Comparison of ENCODE assay signal across 15 cellular contexts in the genomic region with DNA sequence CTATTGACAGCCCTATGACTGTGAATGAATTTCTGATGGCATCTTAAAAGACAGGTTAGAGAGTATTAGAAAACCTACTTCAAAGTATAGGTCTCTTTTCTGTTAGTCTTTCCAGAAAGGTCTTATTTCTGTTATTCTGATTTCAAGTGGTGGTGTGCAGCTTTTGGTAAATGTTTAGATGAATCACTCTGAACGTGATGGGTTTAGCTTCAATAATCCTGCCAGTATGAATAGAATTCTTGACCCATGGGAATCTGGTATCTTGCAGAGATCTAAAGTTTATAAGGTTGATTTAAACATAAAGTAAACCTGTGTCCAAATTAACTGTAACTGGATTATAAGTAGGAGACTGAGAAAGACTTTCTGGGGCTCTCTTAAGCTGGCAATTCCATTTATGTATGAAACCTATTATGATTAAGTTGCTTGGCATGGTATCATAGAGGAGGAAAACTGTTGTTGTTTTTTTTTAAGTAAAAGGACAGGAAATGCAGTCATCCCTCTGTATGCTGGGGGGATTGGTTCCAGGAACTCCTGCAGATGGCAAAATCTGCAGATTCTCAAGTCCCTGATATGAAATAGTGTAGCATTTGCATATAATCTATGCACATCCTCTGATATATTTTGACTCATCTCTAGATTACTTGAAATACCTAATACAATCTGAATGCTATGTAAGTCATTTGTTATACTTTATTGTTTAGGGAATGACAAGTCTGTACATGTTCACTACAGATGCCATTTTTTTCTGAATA.
DNase-seq lines count a peak whose midpoint lies in the region; ATAC-seq and TF ChIP-seq lines count a peak whose summit lies in the region.
"Had no signal": no experiment of that assay in that cellular context is flagged by ENCODE, and none has a peak within 500 bp of the region (broad histone marks: within the 10 kb centered on the region; RNA-seq: fewer than 3 reads in every experiment).

No MANE protein-coding gene starts in this region.

- no peak overlapping the region for H3K4me3 Mint-ChIP-seq in CD8-positive, alpha-beta T cell

- CTCF ChIA-PET in A673 (lab: Charles Lee), result no interaction called here
- CTCF ChIA-PET in CD8-positive, alpha-beta T cell (lab: Charles Lee), result no interaction called here

- H3K9me3 Mint-ChIP-seq in CD8-positive, alpha-beta T cell, result no peaks in the 10 kb centered on the region

- no peak for ATAC-seq in body of pancreas
- ATAC-seq in CD8-positive, alpha-beta T cell, result no peak
- ATAC-seq in GM19324 (IDR thresholded peaks at IDR 0.05; ENCODE audit: low FRiP score, unreplicated experiment), result no peak

- H3K9me3 ChIP-seq in A673 (ENCODE audit: low read depth, low read length, poor library complexity, severe bottlenecking), result no peaks in the 10 kb centered on the region
- H3K9me3 ChIP-seq in body of pancreas, result no peaks in the 10 kb centered on the region
- no peaks in the 10 kb centered on the region for H3K9me3 ChIP-seq in CD8-positive, alpha-beta T cell (ENCODE audit: low read length)
- H3K9me3 ChIP-seq: Peyer's patch had no signal

- TF ChIP-seq CTCF in A673 (conservative IDR thresholded peaks at IDR 0.05; ENCODE audit: low read depth, low read length) (no peak), body of pancreas (IDR thresholded peaks at IDR 0.05) (no peak)
- TF ChIP-seq CTCF in CD8-positive, alpha-beta T cell (IDR thresholded peaks at IDR 0.05), result no peak

- no peak overlapping the region for H3K4me3 ChIP-seq in A673 (ENCODE audit: low read depth, low read length, poor library complexity, severe bottlenecking)
- no peak overlapping the region for H3K4me3 ChIP-seq in body of pancreas
- H3K4me3 ChIP-seq in CD8-positive, alpha-beta T cell (ENCODE audit: low read depth, low read length), result no peak overlapping the region
- H3K4me3 ChIP-seq: Peyer's patch had no signal

- H3K27me3 ChIP-seq in A673 (replicated peaks; ENCODE audit: insufficient read depth, low read depth, low read length, poor library complexity), result no peaks in the 10 kb centered on the region
- H3K27me3 ChIP-seq in body of pancreas, result no peaks in the 10 kb centered on the region
- no peaks in the 10 kb centered on the region for H3K27me3 ChIP-seq in CD8-positive, alpha-beta T cell (ENCODE audit: insufficient read depth, low read length)
- H3K27me3 ChIP-seq: Peyer's patch had no signal

- no peaks in the 10 kb centered on the region for H3K36me3 ChIP-seq in A673 (ENCODE audit: insufficient read depth, low read length, poor library complexity, severe bottlenecking)
- H3K36me3 ChIP-seq in body of pancreas (replicated peaks in 1 of 2; ENCODE audit: insufficient read depth in 1 of 2, low read depth in 2 of 2), result no peaks in the 10 kb centered on the region
- no peaks in the 10 kb centered on the region for H3K36me3 ChIP-seq in CD8-positive, alpha-beta T cell (ENCODE audit: insufficient read depth, low read length)
- H3K36me3 ChIP-seq: Peyer's patch had no signal

- H3K27ac Mint-ChIP-seq in CD8-positive, alpha-beta T cell, result no peak overlapping the region

- DNase-seq in A673 (ENCODE audit: low spot score) (peak; percentile 4), M059J (ENCODE audit: low read depth) (peak; percentile 6), epithelial cell of prostate (ENCODE audit: low read depth, low spot score) (no peak), iris pigment epithelial cell (ENCODE audit: low read depth) (peak; percentile 14), body of pancreas (no peak), inferior parietal cortex (ENCODE audit: extremely low spot score) (no peak)
- no peak for DNase-seq in CD8-positive, alpha-beta T cell
- DNase-seq: COR-L47, NCI-H146, NCI-H2081 treated with DMSO at 0.1 percent for 48 hours, NCI-H524, Peyer's patch, SIG-M5 had no signal

- no peaks in the 10 kb centered on the region for H3K36me3 Mint-ChIP-seq in CD8-positive, alpha-beta T cell

- WGBS in body of pancreas, 2 donors, result 63 to 89% methylated on average over 1 of the region's 1 CpG

- no TSS peak for BruUV-seq in A673 (replicated peaks; lab: Mats Ljungman, UMichigan)

- H3K4me1 ChIP-seq in A673 (ENCODE audit: insufficient read depth, low read length, poor library complexity, severe bottlenecking), result no peaks in the 10 kb centered on the region
- peaks cover 5% of the 10 kb centered on the region for H3K4me1 ChIP-seq in body of pancreas
- H3K4me1 ChIP-seq in CD8-positive, alpha-beta T cell (ENCODE audit: insufficient read depth, low read length), result no peaks in the 10 kb centered on the region

- TF ChIP-seq POLR2A in body of pancreas (IDR thresholded peaks at IDR 0.05), result no peak

- no peaks in the 10 kb centered on the region for H3K27me3 Mint-ChIP-seq in CD8-positive, alpha-beta T cell (ENCODE audit: low read depth)

- H3K4me1 Mint-ChIP-seq in CD8-positive, alpha-beta T cell (ENCODE audit: low read depth), result no peaks in the 10 kb centered on the region

- H3K27ac ChIP-seq in A673 (ENCODE audit: low read depth, low read length, poor library complexity, severe bottlenecking), result no peak overlapping the region
- H3K27ac ChIP-seq in epithelial cell of prostate, result peak overlapping the region; percentile 12
- no peak overlapping the region for H3K27ac ChIP-seq in body of pancreas
- H3K27ac ChIP-seq in CD8-positive, alpha-beta T cell (ENCODE audit: low read depth, low read length), result no peak overlapping the region
- H3K27ac ChIP-seq: C4-2B, Peyer's patch had no signal

- intact Hi-C loops in A673 (cut with micrococcal nuclease; ENCODE audit: unreplicated experiment), result no loop called here
- intact Hi-C loops in body of pancreas (cut with DNase I), result no loop called here
- intact Hi-C loops in CD8-positive, alpha-beta T cell (cut with DNase I, micrococcal nuclease), result no loop called here

- POLR2A ChIA-PET in A673 (lab: Charles Lee; ENCODE audit: low non-redundant PET), result no interaction called here
- POLR2A ChIA-PET in CD8-positive, alpha-beta T cell (lab: Charles Lee), result no interaction called here

Comparison
In these comparisons a context has a peak if more than half of its experiments do, and no peak if none do; other contexts are left out.
1. DNase-seq: peak in A673 (single experiment), M059J (single experiment) and iris pigment epithelial cell (single experiment); none in epithelial cell of prostate (single experiment), body of pancreas (0 of 4), CD8-positive, alpha-beta T cell (0 of 7) and inferior parietal cortex (single experiment).